In genomic region chr9:98488578-98489312, GRCh38 we compare ENCODE assay signal across 10 cellular contexts.
DNase-seq lines count a peak whose midpoint lies in the region; ATAC-seq and TF ChIP-seq lines count a peak whose summit lies in the region.
"Had no signal": no experiment of that assay in that cellular context is flagged by ENCODE, and none has a peak within 500 bp of the region (broad histone marks: within the 10 kb centered on the region; RNA-seq: fewer than 3 reads in every experiment).

No MANE protein-coding gene starts in this region.

- H3K27ac Mint-ChIP-seq in chondrocyte (ENCODE audit: unreplicated experiment): peak overlapping the region; percentile 80

- no peak overlapping the region for H3K4me3 Mint-ChIP-seq in chondrocyte (ENCODE audit: unreplicated experiment)

- no peaks in the 10 kb centered on the region for H3K36me3 Mint-ChIP-seq in chondrocyte (ENCODE audit: low read depth)

- DNase-seq in NCI-H69 (lab: John Stamatoyannopoulos, UW) (peak; percentile 22), chondrocyte (ENCODE audit: low spot score) (no peak), myocyte (ENCODE audit: low read depth) (peak; percentile 40), NCI-H2029 (lab: John Stamatoyannopoulos, UW) (no peak), NCI-H2196 treated with DMSO at 0.1 percent for 48 hours (lab: John Stamatoyannopoulos, UW; ENCODE audit: unreplicated experiment) (no peak)
- DNase-seq in activated naive CD4-positive, alpha-beta T cell (lab: John Stamatoyannopoulos, UW): no peak
- DNase-seq: stimulated activated CD4-positive, alpha-beta T cell treated with anti-CD3 and anti-CD28 coated beads, Interleukin-4, amount 100 ng/mL, for 24 hours had no signal

- H3K27me3 Mint-ChIP-seq in chondrocyte (ENCODE audit: low read depth): peaks cover 7% of the 10 kb centered on the region

- no peak overlapping the region for H3K27ac ChIP-seq in C4-2B
- H3K27ac ChIP-seq: thoracic aorta had no signal

- H3K4me1 Mint-ChIP-seq in chondrocyte (ENCODE audit: low read depth): peaks cover 37% of the 10 kb centered on the region

- no peak for ATAC-seq in GM21360 (IDR thresholded peaks at IDR 0.05; ENCODE audit: unreplicated experiment)

- TF ChIP-seq CTCF in C4-2B (conservative IDR thresholded peaks at IDR 0.05) (peak; percentile 31), chondrocyte (IDR thresholded peaks at IDR 0.05) (no peak)

- H3K9me3 Mint-ChIP-seq in chondrocyte (ENCODE audit: low read depth): peaks cover 5% of the 10 kb centered on the region

Comparison
In these comparisons a context has a peak if more than half of its experiments do, and no peak if none do; other contexts are left out.
1. DNase-seq: peak in NCI-H69 (single experiment) and myocyte (single experiment); none in chondrocyte (single experiment), NCI-H2029 (single experiment), activated naive CD4-positive, alpha-beta T cell (0 of 4) and NCI-H2196 treated with DMSO at 0.1 percent for 48 hours (single experiment).